8 cellular contexts compared by ENCODE assay signal in genomic region chr3:150114873-150115570, GRCh38.
A peak's percentile ranks its signal among the peaks of the same experiment; 100 is the strongest.
DNase-seq lines count a peak whose midpoint lies in the region; ATAC-seq and TF ChIP-seq lines count a peak whose summit lies in the region.

No MANE protein-coding gene starts in this region.

- DNase-seq in kidney tubule cell (ENCODE audit: low spot score) (peak; percentile 19), testis (no peak), ecto neural progenitor cell (ENCODE audit: low spot score) (no peak), iPS-NIHi11 (ENCODE audit: low spot score) (no peak)
- DNase-seq in NK-92 treated with Interleukin-12 subunit alpha and Interleukin-12 subunit beta, amount 100 ng/mL, for 24 hours (lab: John Stamatoyannopoulos, UW), result no peak

- no peaks in the 10 kb centered on the region for H3K36me3 ChIP-seq in testis (ENCODE audit: low read depth, missing control alignments)

- no peak overlapping the region for H3K27ac ChIP-seq in testis

- TF ChIP-seq CTCF in testis (IDR thresholded peaks at IDR 0.05), result no peak

- H3K4me3 ChIP-seq in testis, result no peak overlapping the region

- intact Hi-C loops in testis (cut with DNase I; ENCODE audit: low total_unique reads), result no loop called here

- 67 to 71% methylated on average over 4 of the region's 4 CpGs for WGBS in testis, 2 donors

- H3K4me1 ChIP-seq in testis, result no peaks in the 10 kb centered on the region

- H3K9me3 ChIP-seq in testis, result no peaks in the 10 kb centered on the region

- H3K27me3 ChIP-seq in testis, result no peaks in the 10 kb centered on the region

- no peak for TF ChIP-seq POLR2A in testis (IDR thresholded peaks at IDR 0.05)

- peak; percentile 91 for ATAC-seq in GM18511 (IDR thresholded peaks at IDR 0.05; ENCODE audit: unreplicated experiment)
- peak; percentile 85 for ATAC-seq in GM21737 (IDR thresholded peaks at IDR 0.05; ENCODE audit: unreplicated experiment)
- ATAC-seq in HG03565 (IDR thresholded peaks at IDR 0.05; ENCODE audit: unreplicated experiment), result peak; percentile 96
